Comparison of ENCODE assay signal across 6 cellular contexts in genomic region chr2:91768997-91769396, GRCh38.
A peak's percentile ranks its signal among the peaks of the same experiment; 100 is the strongest.
DNase-seq lines count a peak whose midpoint lies in the region; ATAC-seq, FAIRE-seq and TF ChIP-seq lines count a peak whose summit lies in the region.
"Not testable (repeated sequence)": the region's sequence is repeated elsewhere in the genome, so short reads cannot be mapped to it uniquely, and the experiment has no call there.

No MANE protein-coding gene starts in this region.

- TF ChIP-seq POLR2A in A549 (IDR thresholded peaks at IDR 0.05; ENCODE audit: low read length); K562 (conservative IDR thresholded peaks at IDR 0.05); HepG2 (IDR thresholded peaks at IDR 0.05; ENCODE audit: insufficient read depth in 1 of 2, low read depth in 2 of 2, low read length in 2 of 2): not testable (repeated sequence)

- not testable (repeated sequence) for TF ChIP-seq EP300 in A549 (IDR thresholded peaks at IDR 0.05); K562 (IDR thresholded peaks at IDR 0.05; ENCODE audit: low read length); HepG2 (IDR thresholded peaks at IDR 0.05; ENCODE audit: low read depth in 2 of 2, low read length in 2 of 2); HepG2 (CRISPR knock-in tag; IDR thresholded peaks at IDR 0.05; ENCODE audit: borderline replicate concordance)

- H3K9me1 ChIP-seq in K562 (ENCODE audit: control insufficient read depth, insufficient read depth, low read length) = not testable (repeated sequence)

- H3K27me3 ChIP-seq in GM23338 (ENCODE audit: insufficient read depth); K562 (ENCODE audit: control insufficient read depth in 2 of 2, insufficient read depth in 2 of 2, low read length in 2 of 2); HepG2 (ENCODE audit: control insufficient read depth in 1 of 2, insufficient read depth in 2 of 2, low read length in 2 of 2): not testable (repeated sequence)

- TF ChIP-seq RAD21 in A549 (conservative IDR thresholded peaks at IDR 0.05 in 1 of 2, IDR thresholded peaks at IDR 0.05 in 1 of 2); K562 (CRISPR knock-in tag; conservative IDR thresholded peaks at IDR 0.05 in 1 of 2, IDR thresholded peaks at IDR 0.05 in 1 of 2); HepG2 (CRISPR knock-in tag; IDR thresholded peaks at IDR 0.05): not testable (repeated sequence)

- not testable (repeated sequence) for H3F3A ChIP-seq in GM23338 (replicated peaks; ENCODE audit: low read depth)

- not testable (repeated sequence) for H3K36me3 ChIP-seq in GM23338 (ENCODE audit: insufficient read depth); K562 (ENCODE audit: control insufficient read depth, insufficient read depth, low read length); HepG2 (replicated peaks in 1 of 2; ENCODE audit: control insufficient read depth in 1 of 2, insufficient read depth in 2 of 2, low read length in 2 of 2)

- not testable (repeated sequence) for ATAC-seq in A549, K562, HepG2
- ATAC-seq in GM23338 = peak; percentile 12; the same call in 1 of the 3 replicates

- not testable (repeated sequence) for FAIRE-seq in A549 (lab: Jason Lieb, UNC); RCC 7860 (lab: Jason Lieb, UNC); K562 (lab: Jason Lieb, UNC); HepG2 (lab: Jason Lieb, UNC)

- H3K27me3 Mint-ChIP-seq in GM23338 (ENCODE audit: insufficient read depth, low read depth, poor library complexity) = not testable (repeated sequence)

- POLR2A ChIA-PET in A549 (lab: Yijun Ruan, JAX); K562 (lab: Yijun Ruan, JAX); HepG2 (lab: Yijun Ruan, JAX): not testable (repeated sequence)

- not testable (repeated sequence) for H3K9me3 ChIP-seq in A549; K562 (replicated peaks; ENCODE audit: control insufficient read depth, insufficient read depth, low read depth, low read length); HepG2 (ENCODE audit: low read length)

- CTCF ChIA-PET in A549 (lab: Yijun Ruan, JAX); K562 (lab: Yijun Ruan, JAX; ENCODE audit: low intra/inter-chr PET ratio); HepG2 (lab: Yijun Ruan, JAX; ENCODE audit: low intra/inter-chr PET ratio, low total read pairs): not testable (repeated sequence)

- peaks cover 78% of the 10 kb centered on the region for H3K4me1 ChIP-seq in A549
- not testable (repeated sequence) for H3K4me1 ChIP-seq in GM23338 (ENCODE audit: insufficient read depth); K562 (replicated peaks in 1 of 2; ENCODE audit: control insufficient read depth in 2 of 2, insufficient read depth in 2 of 2, low read length in 2 of 2)
- H3K4me1 ChIP-seq in HepG2 (ENCODE audit: insufficient read depth, low read length) = peaks cover 11% of the 10 kb centered on the region

- not testable (repeated sequence) for BruUV-seq in K562 (replicated peaks; lab: Mats Ljungman, UMichigan); HepG2 (replicated peaks; lab: Mats Ljungman, UMichigan)

- not testable (repeated sequence) for H3K9ac ChIP-seq in K562 (ENCODE audit: insufficient read depth in 1 of 2, low read depth in 2 of 2, low read length in 2 of 2); HepG2 (ENCODE audit: insufficient read depth, low read depth, low read length)

- not testable (repeated sequence) for DNase-seq in A549 (ENCODE audit: low read depth in 1 of 2, low spot score in 1 of 2); GM23338 (ENCODE audit: low spot score); epithelial cell of proximal tubule (ENCODE audit: low read depth); HepG2 (ENCODE audit: low spot score)
- DNase-seq in RCC 7860 (ENCODE audit: low spot score) = peak; percentile 3
- DNase-seq in K562 (ENCODE audit: extremely low read depth in 1 of 4, low spot score in 3 of 4) = peak in 1 of 4 experiments; percentile 6

- H4K20me1 ChIP-seq in GM23338 (replicated peaks; ENCODE audit: insufficient read depth); K562 (replicated peaks; ENCODE audit: control insufficient read depth, insufficient read depth, low read length); HepG2 (ENCODE audit: insufficient read depth, low read length): not testable (repeated sequence)

- intact Hi-C loops in K562 (cut with micrococcal nuclease); HepG2 (cut with micrococcal nuclease; ENCODE audit: unreplicated experiment): not testable (repeated sequence)

- H3K4me3 ChIP-seq in A549 (peak overlapping the region; percentile 40), epithelial cell of proximal tubule (ENCODE audit: low read depth, low read length) (peak overlapping the region; percentile 29)
- not testable (repeated sequence) for H3K4me3 ChIP-seq in GM23338; K562; HepG2 (replicated peaks in 1 of 3; ENCODE audit: insufficient read depth in 1 of 3, low read depth in 2 of 3, low read length in 3 of 3)

- in situ Hi-C loops in K562 (cut with MboI); HepG2 (cut with HindIII; ENCODE audit: extremely low pct_ligation_motif_present, low pct_unique_long_range_greater_than_20kb): not testable (repeated sequence)

- WGBS in A549 (ENCODE audit: missing lambda C conversion rate) = 65% methylated on average over 5 of the region's 9 CpGs
- WGBS in K562 (ENCODE audit: insufficient coverage, low coverage, missing lambda C conversion rate) = 0% methylated on average over 4 of the region's 9 CpGs
- 62% methylated on average over 3 of the region's 9 CpGs for WGBS in HepG2 (ENCODE audit: low lambda C conversion rate)

- H3K27ac Mint-ChIP-seq in GM23338 = not testable (repeated sequence)

- H3K36me3 Mint-ChIP-seq in GM23338 (ENCODE audit: low read depth) = peaks cover 11% of the 10 kb centered on the region

- H3K4me1 Mint-ChIP-seq in GM23338 = peaks cover 27% of the 10 kb centered on the region

- H2AFZ ChIP-seq in GM23338; K562 (ENCODE audit: low read depth, low read length); HepG2 (ENCODE audit: low read length): not testable (repeated sequence)

- not testable (repeated sequence) for H3K79me2 ChIP-seq in GM23338 (replicated peaks; ENCODE audit: insufficient read depth); K562 (ENCODE audit: control insufficient read depth, insufficient read depth, low read length); HepG2 (ENCODE audit: insufficient read depth, low read length)

- H3K4me3 Mint-ChIP-seq in GM23338 = not testable (repeated sequence)

- TF ChIP-seq CTCF in A549 (IDR thresholded peaks at IDR 0.05); GM23338 (conservative IDR thresholded peaks at IDR 0.05; ENCODE audit: low read depth in 2 of 2); K562 (IDR thresholded peaks at IDR 0.05 in 2 of 3, conservative IDR thresholded peaks at IDR 0.05 in 1 of 3; ENCODE audit: insufficient read depth in 2 of 3, low read depth in 1 of 3, low read length in 3 of 3); epithelial cell of proximal tubule (conservative IDR thresholded peaks at IDR 0.05; ENCODE audit: low read depth, low read length); HepG2 (CRISPR knock-in tag; IDR thresholded peaks at IDR 0.05): not testable (repeated sequence)

- not testable (repeated sequence) for H3K9me3 Mint-ChIP-seq in GM23338

- H3K4me2 ChIP-seq in A549 = peak overlapping the region; percentile 89
- H3K4me2 ChIP-seq in GM23338; K562 (ENCODE audit: insufficient read depth, low read length); HepG2 (ENCODE audit: low read depth, low read length): not testable (repeated sequence)

- not testable (repeated sequence) for H3K9me2 ChIP-seq in GM23338 (ENCODE audit: insufficient read depth)

- H3K27ac ChIP-seq in A549 = peak overlapping the region; percentile 96
- not testable (repeated sequence) for H3K27ac ChIP-seq in GM23338 (ENCODE audit: low read depth); K562 (ENCODE audit: extremely low read depth, low read depth, low read length); HepG2 (ENCODE audit: extremely low read length, insufficient read depth, low read length)

TF ChIP-seq in A549, 52 proteins besides CTCF, POLR2A, EP300 and RAD21:
- TF ChIP-seq KDM1A (IDR thresholded peaks at IDR 0.05; ENCODE audit: low read depth) (peak; percentile 75), ZFP36 (IDR thresholded peaks at IDR 0.05; ENCODE audit: borderline replicate concordance, partially characterized antibody) (peak; percentile 78)
TF ChIP-seq in A549: peak in this region for 2; not testable (repeated sequence) for 50.

TF ChIP-seq in K562, 482 proteins besides CTCF, POLR2A, EP300 and RAD21:
- peak; percentile 18 for TF ChIP-seq ZFP36 (IDR thresholded peaks at IDR 0.05; ENCODE audit: low read depth, low read length, partially characterized antibody)
TF ChIP-seq in K562: peak in this region for 1; not testable (repeated sequence) for 481.

TF ChIP-seq in HepG2, 621 proteins besides CTCF, POLR2A, EP300 and RAD21:
- TF ChIP-seq ZNF768 (CRISPR knock-in tag; IDR thresholded peaks at IDR 0.05) = peak; percentile 97
